In genomic region chr19:13849991-13850909, GRCh38 we compare ENCODE assay signal across 9 cellular contexts. TPM values are rescaled to one million over a fixed set of nuclear protein-coding genes. Genes with fewer than 3 reads are reported as not detected.
DNase-seq lines count a peak whose midpoint lies in the region; ATAC-seq and TF ChIP-seq lines count a peak whose summit lies in the region.
"Had no signal": no experiment of that assay in that cellular context is flagged by ENCODE, and none has a peak within 500 bp of the region (broad histone marks: within the 10 kb centered on the region; RNA-seq: fewer than 3 reads in every experiment).

No MANE protein-coding gene starts in this region.

- H3K36me3 Mint-ChIP-seq in HFFc6 (ENCODE audit: low read depth) = no peaks in the 10 kb centered on the region
- H3K36me3 Mint-ChIP-seq in osteocyte (ENCODE audit: unreplicated experiment) = no peaks in the 10 kb centered on the region

- H3K4me1 Mint-ChIP-seq in HFFc6 (ENCODE audit: low read depth) (peaks cover 58% of the 10 kb centered on the region), osteocyte (ENCODE audit: unreplicated experiment) (peaks cover 69% of the 10 kb centered on the region)

- H3K27me3 ChIP-seq in heart left ventricle = no peaks in the 10 kb centered on the region

- H3K4me1 ChIP-seq in heart left ventricle = peaks cover 16 to 66% (median 56%) of the 10 kb centered on the region in 12 donors

- ATAC-seq in heart left ventricle (peak in 3 of 4 donors; percentile 6 to 40 (median 31)), HG02970 (IDR thresholded peaks at IDR 0.05; ENCODE audit: low FRiP score, unreplicated experiment) (no peak)

- TF ChIP-seq POLR2A in heart left ventricle (IDR thresholded peaks at IDR 0.05) = peak in 1 of 2 donors; percentile 35

- DNase-seq in AG10803 (ENCODE audit: low read depth) (peak; percentile 74), HFFc6 (peak; percentile 57), SK-MEL-5 (ENCODE audit: low read depth, low spot score) (peak; percentile 63), heart left ventricle (peak; percentile 88 to 93 (median 90)), osteocyte (ENCODE audit: extremely low spot score, unreplicated experiment) (peak; percentile 96), GM19240 (ENCODE audit: insufficient read length, low spot score) (no peak)

- H3K27ac Mint-ChIP-seq in HFFc6 (peak overlapping the region; percentile 100), osteocyte (ENCODE audit: unreplicated experiment) (peak overlapping the region; percentile 100)

- peak overlapping the region; percentile 96 for H3K27ac ChIP-seq in angular gyrus (ENCODE audit: low read depth, low read length)
- peak overlapping the region; percentile 82 to 100 (median 100) for H3K27ac ChIP-seq in heart left ventricle

- intact Hi-C loops in heart left ventricle (cut with DNase I) = loop anchor here in 1 of 10 donors (10.0 kb wide), 1 partner anchor 695 kb away; the partner anchor contains the start of genes IER2 and STX10

- H3K36me3 ChIP-seq in heart left ventricle = no peaks in the 10 kb centered on the region

- 12 to 52% (median 32%) methylated on average over 17 to 66 of the region's 66 CpGs for WGBS in heart left ventricle, 4 donors

- TF ChIP-seq CTCF in AG10803 (conservative IDR thresholded peaks at IDR 0.05; ENCODE audit: low read length) = no peak
- TF ChIP-seq CTCF in HFFc6 (IDR thresholded peaks at IDR 0.05) = no peak
- TF ChIP-seq CTCF in heart left ventricle (IDR thresholded peaks at IDR 0.05) = no peak
- no peak for TF ChIP-seq CTCF in osteocyte (IDR thresholded peaks at IDR 0.05)

- H3K4me3 ChIP-seq in AG10803 (ENCODE audit: low read length) = peak overlapping the region; percentile 59
- peak overlapping the region in 9 of 12 donors; percentile 35 to 52 (median 40) for H3K4me3 ChIP-seq in heart left ventricle

- H3K9me3 Mint-ChIP-seq in HFFc6 = no peaks in the 10 kb centered on the region
- no peaks in the 10 kb centered on the region for H3K9me3 Mint-ChIP-seq in osteocyte (ENCODE audit: unreplicated experiment)

- in situ Hi-C loops in SK-MEL-5 (cut with HindIII; ENCODE audit: low pct_unique_long_range_greater_than_20kb, low sequenced_read_pairs) = no loop called here

- H3K4me3 Mint-ChIP-seq in HFFc6 = peak overlapping the region; percentile 87
- peak overlapping the region; percentile 62 for H3K4me3 Mint-ChIP-seq in osteocyte (ENCODE audit: unreplicated experiment)

- no peaks in the 10 kb centered on the region for H3K9me3 ChIP-seq in heart left ventricle

- H3K27me3 Mint-ChIP-seq in HFFc6 (ENCODE audit: insufficient read depth) = peaks cover 2% of the 10 kb centered on the region
- no peaks in the 10 kb centered on the region for H3K27me3 Mint-ChIP-seq in osteocyte (ENCODE audit: unreplicated experiment)

RNA-seq across cellular contexts. Expression of gene NANOS3, which starts 26.7 kb away (rescaled TPM):
- 1 to 10 TPM in 5 of 6 experiments, under 1 TPM in 1; 0.91 to 1.7 (median 1.4) TPM for total RNA-seq in HFFc6 (2021; fragmentation: NEBNext Ultra II Directional; extraction: Animal tissue kit (Norgen Biotek cat#: 25700))
- not detected in 2 replicates for total RNA-seq in SK-MEL-5 (2014; rRNA removed; shearing (Covaris generic))
- polyA plus RNA-seq in SK-MEL-5 (2015; cell fraction: cytosol; rRNA removed) = not detected in 2 replicates
- not detected in 2 replicates for polyA plus RNA-seq in SK-MEL-5 (2015; cell fraction: nucleus; rRNA removed)
- 1 to 10 TPM in 3 of 9 donors, under 1 TPM in 1, not detected in 5; 0.83 to 1.3 (median 1.1) TPM for total RNA-seq in heart left ventricle
- polyA plus RNA-seq in heart left ventricle = 1 to 10 TPM in 1 of 2 donors, under 1 TPM in 1; 0.36 to 1.7 TPM
- total RNA-seq in osteocyte = 1.1 and 3.5 TPM in 2 replicates
- total RNA-seq: pulmonary artery endothelial cell had no signal

RNA-seq across cellular contexts. Expression of gene ZSWIM4, which starts 55.0 kb away (rescaled TPM):
- total RNA-seq in HFFc6 (2021; fragmentation: NEBNext Ultra II Directional; extraction: Animal tissue kit (Norgen Biotek cat#: 25700)) = 1 to 10 TPM; 5.0 to 6.0 (median 5.2) TPM
- 1.3 and 1.4 TPM in 2 replicates for total RNA-seq in SK-MEL-5 (2014; rRNA removed; shearing (Covaris generic))
- polyA plus RNA-seq in SK-MEL-5 (2015; cell fraction: cytosol; rRNA removed) = 5.9 and 8.7 TPM in 2 replicates
- 3.6 and 4.3 TPM in 2 replicates for polyA plus RNA-seq in SK-MEL-5 (2015; cell fraction: nucleus; rRNA removed)
- total RNA-seq in heart left ventricle (10 to 100 TPM in 1 of 9 donors, 1 to 10 TPM in 8; 2.0 to 10.9 (median 3.4) TPM), osteocyte (14.0 and 15.1 TPM in 2 replicates)
- polyA plus RNA-seq in heart left ventricle = 1 to 10 TPM; 1.3 to 2.7 TPM

RNA-seq across cellular contexts. Expression of gene BRME1, which starts 55.7 kb away (rescaled TPM):
- total RNA-seq in HFFc6 (2021; fragmentation: NEBNext Ultra II Directional; extraction: Animal tissue kit (Norgen Biotek cat#: 25700)) = under 1 TPM; 0.37 to 0.67 (median 0.55) TPM
- total RNA-seq in SK-MEL-5 (2014; rRNA removed; shearing (Covaris generic)) = 0.56 and 1.1 TPM in 2 replicates
- 1.1 and 1.6 TPM in 2 replicates for polyA plus RNA-seq in SK-MEL-5 (2015; cell fraction: cytosol; rRNA removed)
- polyA plus RNA-seq in SK-MEL-5 (2015; cell fraction: nucleus; rRNA removed) = 4.0 and 5.4 TPM in 2 replicates
- total RNA-seq in heart left ventricle (1 to 10 TPM in 1 of 9 donors, under 1 TPM in 6, not detected in 2; 0.23 to 1.2 (median 0.70) TPM), osteocyte (3.7 and 4.1 TPM in 2 replicates)
- polyA plus RNA-seq in heart left ventricle = 1 to 10 TPM in 1 of 2 donors, under 1 TPM in 1; 0.46 to 1.2 TPM

RNA-seq across cellular contexts. Expression of gene CC2D1A, which starts 55.8 kb away (rescaled TPM):
- total RNA-seq in HFFc6 (2021; fragmentation: NEBNext Ultra II Directional; extraction: Animal tissue kit (Norgen Biotek cat#: 25700)) = 10 to 100 TPM; 22.9 to 28.3 (median 25.5) TPM
- 10.5 and 11.0 TPM in 2 replicates for total RNA-seq in SK-MEL-5 (2014; rRNA removed; shearing (Covaris generic))
- polyA plus RNA-seq in SK-MEL-5 (2015; cell fraction: cytosol; rRNA removed) = 22.1 and 22.6 TPM in 2 replicates
- 46.5 and 70.2 TPM in 2 replicates for polyA plus RNA-seq in SK-MEL-5 (2015; cell fraction: nucleus; rRNA removed)
- total RNA-seq in heart left ventricle (10 to 100 TPM; 14.4 to 36.3 (median 19.2) TPM), osteocyte (44.3 and 51.3 TPM in 2 replicates)
- 10 to 100 TPM; 19.5 to 29.2 TPM for polyA plus RNA-seq in heart left ventricle
